In genomic region chr4:138981930-138982390, GRCh38 we compare ENCODE assay signal across 9 cellular contexts. TPM values are rescaled to one million over a fixed set of nuclear protein-coding genes. Genes with fewer than 3 reads are reported as not detected.
DNase-seq lines count a peak whose midpoint lies in the region; ATAC-seq and TF ChIP-seq lines count a peak whose summit lies in the region.
"Had no signal": no experiment of that assay in that cellular context is flagged by ENCODE, and none has a peak within 500 bp of the region (broad histone marks: within the 10 kb centered on the region; RNA-seq: fewer than 3 reads in every experiment).

No MANE protein-coding gene starts in this region.

- peak; percentile 77 to 89 for TF ChIP-seq EP300 in tibial nerve (IDR thresholded peaks at IDR 0.05)

- no peaks in the 10 kb centered on the region for H3K4me1 Mint-ChIP-seq in immature natural killer cell

- H3K4me3 ChIP-seq in breast epithelium: no peak overlapping the region
- H3K4me3 ChIP-seq in right lobe of liver: no peak overlapping the region
- H3K4me3 ChIP-seq in tibial nerve: no peak overlapping the region

- H3K27me3 ChIP-seq in breast epithelium: no peaks in the 10 kb centered on the region
- H3K27me3 ChIP-seq in right lobe of liver: no peaks in the 10 kb centered on the region
- H3K27me3 ChIP-seq in tibial nerve: no peaks in the 10 kb centered on the region

- WGBS in right lobe of liver (ENCODE audit: insufficient coverage, low coverage, low lambda C conversion rate, missing lambda C conversion rate): 14% methylated on average over 4 of the region's 4 CpGs
- 7 to 10% methylated on average over 4 of the region's 4 CpGs for WGBS in tibial nerve, 2 donors

- intact Hi-C loops in breast epithelium (cut with DNase I; ENCODE audit: low total_unique reads) (no loop called here), right lobe of liver (cut with DNase I) (no loop called here)

- DNase-seq in DMS 273 (lab: John Stamatoyannopoulos, UW; ENCODE audit: unreplicated experiment): peak; percentile 7
- DNase-seq in DMS 273 treated with DMSO at 0.1 percent for 48 hours (lab: John Stamatoyannopoulos, UW): no peak
- DNase-seq in breast epithelium (ENCODE audit: low spot score in 2 of 2): no peak
- DNase-seq in right lobe of liver: peak in 1 of 3 donors; percentile 55
- peak in 1 of 2 donors; percentile 64 for DNase-seq in tibial nerve (ENCODE audit: low spot score in 2 of 2)
- no peak for DNase-seq in immature natural killer cell
- no peak for DNase-seq in activated CD4-positive, CD25-positive, alpha-beta regulatory T cell treated with anti-CD3 and anti-CD28 coated beads, Interleukin-2, amount 50 U/mL, for 72 hours

- H3K36me3 ChIP-seq in breast epithelium (no peaks in the 10 kb centered on the region), right lobe of liver (no peaks in the 10 kb centered on the region), tibial nerve (no peaks in the 10 kb centered on the region)

- H3K4me1 ChIP-seq in breast epithelium: no peaks in the 10 kb centered on the region
- H3K4me1 ChIP-seq in right lobe of liver: peaks cover 0 to 11% (median 0%) of the 10 kb centered on the region in 4 donors
- H3K4me1 ChIP-seq in tibial nerve: peaks cover 0 to 22% (median 7%) of the 10 kb centered on the region in 4 donors

- ATAC-seq in right lobe of liver: peak; percentile 92 to 98 (median 96)
- no peak for ATAC-seq in HG03521 (IDR thresholded peaks at IDR 0.05; ENCODE audit: unreplicated experiment)

- no peak overlapping the region for H3K27ac Mint-ChIP-seq in immature natural killer cell

- TF ChIP-seq CTCF in breast epithelium (IDR thresholded peaks at IDR 0.05): peak in 1 of 3 donors; percentile 29
- peak; percentile 38 to 48 (median 44) for TF ChIP-seq CTCF in right lobe of liver (IDR thresholded peaks at IDR 0.05)
- peak; percentile 16 to 48 (median 35) for TF ChIP-seq CTCF in tibial nerve (IDR thresholded peaks at IDR 0.05)

- peaks cover 0 to 2% (median 0%) of the 10 kb centered on the region in 3 donors for H3K27me3 Mint-ChIP-seq in immature natural killer cell (ENCODE audit: low read depth in 3 of 3)

- no peak overlapping the region for H3K4me3 Mint-ChIP-seq in immature natural killer cell

- H3K27ac ChIP-seq in breast epithelium (peak overlapping the region; percentile 71 to 87), right lobe of liver (peak overlapping the region; percentile 49 to 80 (median 58)), tibial nerve (peak overlapping the region; percentile 16 to 90 (median 74))
- H3K27ac ChIP-seq: 22Rv1 had no signal

- H3K36me3 Mint-ChIP-seq in immature natural killer cell: no peaks in the 10 kb centered on the region

- H3K9me3 ChIP-seq in breast epithelium (no peaks in the 10 kb centered on the region), right lobe of liver (no peaks in the 10 kb centered on the region), tibial nerve (no peaks in the 10 kb centered on the region)

- H3K9me3 Mint-ChIP-seq in immature natural killer cell: peaks cover 0 to under 1% (median 0%) of the 10 kb centered on the region in 6 donors

- TF ChIP-seq POLR2A in breast epithelium (IDR thresholded peaks at IDR 0.05) (no peak), right lobe of liver (IDR thresholded peaks at IDR 0.05) (no peak), tibial nerve (IDR thresholded peaks at IDR 0.05) (no peak)

RNA-seq across cellular contexts. Expression of gene NOCT, which starts 33.6 kb away (rescaled TPM):
- total RNA-seq in breast epithelium: 1 to 10 TPM; 4.0 to 9.5 (median 6.4) TPM
- total RNA-seq in right lobe of liver: 10 to 100 TPM in 3 of 6 experiments, 1 to 10 TPM in 3; 3.5 to 20.5 (median 9.7) TPM
- 1 to 10 TPM; 1.4 to 5.4 (median 3.4) TPM for total RNA-seq in tibial nerve
- polyA plus RNA-seq in immature natural killer cell: under 1 TPM in 2 of 3 donors, not detected in 1; 0.83 to 0.86 TPM
